ENCODE assay signal across 8 cellular contexts in the genomic region with DNA sequence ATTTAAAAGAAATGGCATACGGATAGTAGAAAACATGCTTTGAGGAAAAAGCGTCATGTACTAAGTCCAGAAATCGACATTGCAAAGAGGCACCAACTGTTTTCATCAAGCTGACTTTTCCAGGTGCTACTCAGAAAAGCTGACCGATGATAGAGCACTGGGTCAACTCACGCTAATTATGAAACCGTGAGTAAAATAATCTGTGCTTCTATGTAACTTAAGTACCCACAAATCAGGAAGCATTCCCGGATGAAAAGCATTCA. TPM values are rescaled to one million over a fixed set of nuclear protein-coding genes. Genes with fewer than 3 reads are reported as not detected.
DNase-seq lines count a peak whose midpoint lies in the region; ATAC-seq and TF ChIP-seq lines count a peak whose summit lies in the region.

No MANE protein-coding gene starts in this region.

- POLR2A ChIA-PET in PC-3 (lab: Charles Lee; ENCODE audit: unreplicated experiment): no interaction called here

- H3K4me1 Mint-ChIP-seq in HFFc6 (ENCODE audit: low read depth): peaks cover 30% of the 10 kb centered on the region

- no peaks in the 10 kb centered on the region for H3K9me3 Mint-ChIP-seq in HFFc6

- H3K9me2 ChIP-seq in PC-3 (replicated peaks; ENCODE audit: low read length): no peaks in the 10 kb centered on the region

- DNase-seq in HFFc6: no peak
- no peak for DNase-seq in PC-3
- DNase-seq in esophagus squamous epithelium (lab: John Stamatoyannopoulos, UW): no peak
- no peak for DNase-seq in T1000 (lab: John Stamatoyannopoulos, UW)
- DNase-seq in HT-29 (ENCODE audit: low spot score): no peak
- no peak for DNase-seq in NCI-H2196 (lab: John Stamatoyannopoulos, UW; ENCODE audit: unreplicated experiment)

- H3K9ac ChIP-seq in PC-3 (ENCODE audit: low read length): peak overlapping the region; percentile 94
- H3K9ac ChIP-seq in parathyroid adenoma: peak overlapping the region; percentile 25

- no peaks in the 10 kb centered on the region for H3F3A ChIP-seq in PC-3 (ENCODE audit: low read length, unreplicated experiment)

- CTCF ChIA-PET in PC-3 (lab: Charles Lee): no interaction called here

- ATAC-seq in GM18861 (IDR thresholded peaks at IDR 0.05; ENCODE audit: unreplicated experiment) (peak; percentile 29), PC-3 (peak; percentile 14)

- H3K27ac ChIP-seq in PC-3 (ENCODE audit: low read length) (peak overlapping the region; percentile 92), esophagus squamous epithelium (peak overlapping the region; percentile 85 to 95 (median 94)), parathyroid adenoma (peak overlapping the region; percentile 86)

- no TSS peak for BruUV-seq in PC-3 (replicated peaks; lab: Mats Ljungman, UMichigan)

- H3K4me1 ChIP-seq in PC-3 (ENCODE audit: insufficient read depth, low read length) (peaks cover 15% of the 10 kb centered on the region), esophagus squamous epithelium (peaks cover 8 to 28% (median 11%) of the 10 kb centered on the region in 3 donors), parathyroid adenoma (no peaks in the 10 kb centered on the region)

- no peaks in the 10 kb centered on the region for H3K9me3 ChIP-seq in PC-3 (ENCODE audit: low read length)
- H3K9me3 ChIP-seq in esophagus squamous epithelium: no peaks in the 10 kb centered on the region
- no peaks in the 10 kb centered on the region for H3K9me3 ChIP-seq in parathyroid adenoma (ENCODE audit: control insufficient read depth, low read length)

- no peaks in the 10 kb centered on the region for H3K27me3 ChIP-seq in PC-3 (ENCODE audit: low read length)
- H3K27me3 ChIP-seq in esophagus squamous epithelium: no peaks in the 10 kb centered on the region
- no peaks in the 10 kb centered on the region for H3K27me3 ChIP-seq in parathyroid adenoma (ENCODE audit: control insufficient read depth, insufficient read depth, low read length)

- intact Hi-C loops in PC-3 (cut with micrococcal nuclease): loop anchor here (1.0 to 2.0 kb wide), 3 partner anchors 30 to 85 kb away; a partner anchor contains a TSS
- intact Hi-C loops in esophagus squamous epithelium (cut with DNase I): no loop called here

- peaks cover 45% of the 10 kb centered on the region for H3K79me2 ChIP-seq in PC-3 (ENCODE audit: low read length)
- H3K79me2 ChIP-seq in parathyroid adenoma: peaks cover 10% of the 10 kb centered on the region

- H3K36me3 ChIP-seq in PC-3 (ENCODE audit: low read depth, low read length): peaks cover 8% of the 10 kb centered on the region
- peaks cover 0 to 4% (median 0%) of the 10 kb centered on the region in 3 donors for H3K36me3 ChIP-seq in esophagus squamous epithelium
- no peaks in the 10 kb centered on the region for H3K36me3 ChIP-seq in parathyroid adenoma (ENCODE audit: control insufficient read depth, insufficient read depth, low read length)

- peak overlapping the region; percentile 88 for H3K4me2 ChIP-seq in PC-3 (ENCODE audit: low read length)
- H3K4me2 ChIP-seq in parathyroid adenoma (ENCODE audit: low read length): peak overlapping the region; percentile 87

- H2AFZ ChIP-seq in PC-3 (ENCODE audit: low read length) (peak overlapping the region; percentile 90), parathyroid adenoma (peak overlapping the region; percentile 98)

- peak overlapping the region; percentile 97 for H3K27ac Mint-ChIP-seq in HFFc6

- TF ChIP-seq CTCF in HFFc6 (IDR thresholded peaks at IDR 0.05) (no peak), PC-3 (conservative IDR thresholded peaks at IDR 0.05; ENCODE audit: low read depth, low read length) (no peak), esophagus squamous epithelium (IDR thresholded peaks at IDR 0.05) (no peak), parathyroid adenoma (IDR thresholded peaks at IDR 0.05) (no peak)

- no peak for TF ChIP-seq POLR2A in esophagus squamous epithelium (IDR thresholded peaks at IDR 0.05)

- peak overlapping the region; percentile 97 for H3K4me3 Mint-ChIP-seq in HFFc6

- H3K4me3 ChIP-seq in PC-3 (ENCODE audit: low read length): peak overlapping the region; percentile 85
- peak overlapping the region; percentile 58 to 96 (median 82) for H3K4me3 ChIP-seq in esophagus squamous epithelium
- peak overlapping the region; percentile 87 for H3K4me3 ChIP-seq in parathyroid adenoma (ENCODE audit: low read depth, low read length)

- WGBS in esophagus squamous epithelium, 2 donors: 1% methylated on average over 7 of the region's 7 CpGs

- no peaks in the 10 kb centered on the region; the same call in 1 of the 2 replicates for H3K27me3 Mint-ChIP-seq in HFFc6 (ENCODE audit: insufficient read depth)

- H3K36me3 Mint-ChIP-seq in HFFc6 (ENCODE audit: low read depth): no peaks in the 10 kb centered on the region; the same call in 1 of the 2 replicates

- H4K20me1 ChIP-seq in PC-3 (ENCODE audit: low read length): peaks cover 21% of the 10 kb centered on the region

RNA-seq across cellular contexts. Expression of a gene that starts 0.4 kb away (rescaled TPM):
- total RNA-seq in HFFc6 (2021; fragmentation: NEBNext Ultra II Directional; extraction: Animal tissue kit (Norgen Biotek cat#: 25700)): 10 to 100 TPM; 10.4 to 17.0 (median 14.2) TPM
- total RNA-seq in PC-3 (2014; rRNA removed) (25.0 and 26.0 TPM in 2 replicates), esophagus squamous epithelium (10 to 100 TPM in 3 of 4 donors, 1 to 10 TPM in 1; 7.8 to 25.4 (median 15.6) TPM)
- total RNA-seq in HT-29 (2014; rRNA removed; shearing (Covaris generic)): 14.1 and 14.6 TPM in 2 replicates

RNA-seq across cellular contexts. Expression of a gene that starts 45.3 kb away (rescaled TPM):
- total RNA-seq in HFFc6 (2021; fragmentation: NEBNext Ultra II Directional; extraction: Animal tissue kit (Norgen Biotek cat#: 25700)): 1 to 10 TPM; 2.5 to 2.8 (median 2.7) TPM
- 0.51 and 0.58 TPM in 2 replicates for total RNA-seq in PC-3 (2014; rRNA removed)
- 1 to 10 TPM in 2 of 4 donors, under 1 TPM in 2; 0.27 to 1.5 (median 0.86) TPM for total RNA-seq in esophagus squamous epithelium
- total RNA-seq in HT-29 (2014; rRNA removed; shearing (Covaris generic)): 0.37 and 0.51 TPM in 2 replicates
